In genomic region chr17:3964203-3965122, GRCh38 we compare ENCODE assay signal across 8 cellular contexts.
A peak's percentile ranks its signal among the peaks of the same experiment; 100 is the strongest.
DNase-seq lines count a peak whose midpoint lies in the region; ATAC-seq and TF ChIP-seq lines count a peak whose summit lies in the region.

Gene ATP2A3 (minus strand): TSS chr17:3964437. CDS start chr17:3964291, 146 bp downstream.

- H3K27ac ChIP-seq in SK-N-MC (no peak within 1 kb of the TSS), iPS DF 6.9 (ENCODE audit: low read length) (no peak within 1 kb of the TSS)

- H3K27ac Mint-ChIP-seq in activated naive CD4-positive, alpha-beta T cell treated with anti-CD3 and anti-CD28 coated beads, Interleukin-2, amount 50 U/mL, for 24 hours: peak within 1 kb of the TSS; percentile 89

- WGBS in iPS DF 6.9 (ENCODE audit: insufficient coverage, insufficient read length): no CpG with 5 or more reads among the region's 92 CpGs

- H3K9me3 ChIP-seq in SK-N-MC (ENCODE audit: low read depth, low read length) (no peaks in the 10 kb centered on the region), iPS DF 6.9 (ENCODE audit: control insufficient read depth, insufficient read depth, low read length) (no peaks in the 10 kb centered on the region)

- H3K4me3 ChIP-seq in SK-N-MC: peak within 1 kb of the TSS; percentile 81
- peak within 1 kb of the TSS; percentile 33; the same call in 1 of the 2 replicates for H3K4me3 ChIP-seq in iPS DF 6.9 (ENCODE audit: low read length)

- H3K36me3 Mint-ChIP-seq in activated naive CD4-positive, alpha-beta T cell treated with anti-CD3 and anti-CD28 coated beads, Interleukin-2, amount 50 U/mL, for 24 hours: peaks cover 2% of the 10 kb centered on the region

- H3K4me1 ChIP-seq in iPS DF 6.9 (ENCODE audit: control insufficient read depth, insufficient read depth, low read length): no peaks in the 10 kb centered on the region

- peak; percentile 40 for ATAC-seq in HG02763 (IDR thresholded peaks at IDR 0.05; ENCODE audit: unreplicated experiment)

- peaks cover 3% of the 10 kb centered on the region; the same call in 1 of the 2 replicates for H3K27me3 ChIP-seq in iPS DF 6.9 (ENCODE audit: control insufficient read depth, insufficient read depth, low read length)

- peaks cover 46% of the 10 kb centered on the region for H3K4me1 Mint-ChIP-seq in activated naive CD4-positive, alpha-beta T cell treated with anti-CD3 and anti-CD28 coated beads, Interleukin-2, amount 50 U/mL, for 24 hours

- H3K9me3 Mint-ChIP-seq in activated naive CD4-positive, alpha-beta T cell treated with anti-CD3 and anti-CD28 coated beads, Interleukin-2, amount 50 U/mL, for 24 hours: no peaks in the 10 kb centered on the region

- H3K36me3 ChIP-seq in SK-N-MC (ENCODE audit: insufficient read depth, low read length): no peaks in the 10 kb centered on the region
- H3K36me3 ChIP-seq in iPS DF 6.9 (ENCODE audit: control insufficient read depth, insufficient read depth, low read length): no peaks in the 10 kb centered on the region

- H3K9ac ChIP-seq in SK-N-MC (ENCODE audit: insufficient read length): peak within 1 kb of the TSS; percentile 60

- DNase-seq in SK-N-MC (ENCODE audit: low read depth, low spot score) (no peak), iPS DF 6.9 (ENCODE audit: low read depth, low spot score) (no peak), pons (ENCODE audit: low spot score) (no peak), C1 segment of cervical spinal cord (lab: John Stamatoyannopoulos, UW) (no peak)
- DNase-seq in stimulated activated CD4-positive, alpha-beta T cell treated with anti-CD3 and anti-CD28 coated beads, Interleukin-1b, Interleukin-23, amount 100 ng/mL, for 24 hours (ENCODE audit: low read depth in 4 of 4, low spot score in 1 of 4): peak in 3 of 4 experiments; percentile 47 to 65 (median 54)

- peak within 1 kb of the TSS; percentile 90 for H3K4me3 Mint-ChIP-seq in activated naive CD4-positive, alpha-beta T cell treated with anti-CD3 and anti-CD28 coated beads, Interleukin-2, amount 50 U/mL, for 24 hours

- TF ChIP-seq POLR2A in GM15510 (IDR thresholded peaks at IDR 0.05; ENCODE audit: borderline replicate concordance, extremely low read depth, insufficient read length): peak; percentile 91

- no peaks in the 10 kb centered on the region for H3K27me3 Mint-ChIP-seq in activated naive CD4-positive, alpha-beta T cell treated with anti-CD3 and anti-CD28 coated beads, Interleukin-2, amount 50 U/mL, for 24 hours

Comparison
In these comparisons a context has a peak if more than half of its experiments do, and no peak if none do; other contexts are left out.
1. DNase-seq: peak in stimulated activated CD4-positive, alpha-beta T cell treated with anti-CD3 and anti-CD28 coated beads, Interleukin-1b, Interleukin-23, amount 100 ng/mL, for 24 hours (3 of 4); none in SK-N-MC (single experiment), iPS DF 6.9 (single experiment), pons (single experiment) and C1 segment of cervical spinal cord (0 of 14).